8 cellular contexts compared by ENCODE assay signal in the genomic region with DNA sequence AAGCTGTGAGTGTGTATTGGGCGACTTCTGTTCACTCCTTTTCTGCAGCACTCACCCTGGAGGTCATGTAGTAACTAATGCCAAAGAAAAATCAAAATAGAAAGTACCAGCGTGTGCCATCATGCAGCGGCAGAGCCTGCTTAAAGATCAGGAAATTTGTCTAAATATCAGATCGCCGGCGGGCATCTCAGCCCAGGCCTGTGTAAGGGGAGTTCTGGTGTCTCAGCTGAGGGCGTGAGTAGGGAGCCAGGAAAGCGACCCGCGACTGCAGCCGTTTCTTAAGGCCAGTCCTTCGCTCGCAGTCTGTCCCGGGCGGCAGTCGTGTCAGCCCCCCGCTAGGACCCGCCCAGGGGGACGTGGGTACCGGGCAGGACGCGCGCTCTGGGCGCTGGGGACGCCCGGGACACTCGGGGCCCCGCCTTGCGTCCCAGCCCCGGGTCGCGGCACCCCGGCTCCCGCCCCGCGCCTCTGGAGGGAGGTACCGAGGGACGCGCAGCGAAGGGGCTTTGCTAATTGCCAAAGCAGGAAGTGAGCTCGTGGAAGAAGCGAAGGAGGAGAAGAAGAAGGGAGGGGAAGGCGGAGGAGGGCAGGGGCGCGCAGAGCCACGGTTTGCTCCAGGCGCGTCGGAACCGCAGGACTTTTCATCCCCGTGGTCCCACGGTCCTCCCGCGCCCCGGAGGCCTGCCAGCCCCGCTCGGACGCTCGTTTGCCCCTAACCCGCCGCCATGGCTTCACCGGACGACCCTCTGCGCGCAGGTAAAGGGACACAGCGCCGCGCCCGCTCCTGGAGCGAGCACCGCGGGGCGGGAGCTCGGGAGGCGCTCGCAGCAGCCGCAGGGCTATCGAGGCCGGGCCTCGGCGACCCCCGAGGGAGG. TPM values are rescaled to one million over a fixed set of nuclear protein-coding genes. Genes with fewer than 3 reads are reported as not detected.
DNase-seq lines count a peak whose midpoint lies in the region; ATAC-seq and TF ChIP-seq lines count a peak whose summit lies in the region.

No MANE protein-coding gene starts in this region.

- H3K27ac Mint-ChIP-seq in natural killer cell treated with Interleukin-12 subunit alpha and Interleukin-12 subunit beta and Interleukin-15 and Interleukin-18, amount 100 ng/mL, for 72 hours, result peak overlapping the region; percentile 79 to 80

- WGBS in esophagus, 2 donors, result 1% methylated on average over 74 to 82 of the region's 82 CpGs

- H3K9me3 Mint-ChIP-seq in natural killer cell treated with Interleukin-12 subunit alpha and Interleukin-12 subunit beta and Interleukin-15 and Interleukin-18, amount 100 ng/mL, for 72 hours, result no peaks in the 10 kb centered on the region

- TF ChIP-seq CTCF in NB4 (IDR thresholded peaks at IDR 0.05; ENCODE audit: low read depth, low read length) (no peak), upper lobe of right lung (IDR thresholded peaks at IDR 0.05) (no peak)

- H3K4me1 ChIP-seq in esophagus (ENCODE audit: control insufficient read depth in 2 of 2, insufficient read depth in 2 of 2, low read length in 1 of 2) (peaks cover 3 to 4% of the 10 kb centered on the region in 2 donors), upper lobe of right lung (peaks cover 9% of the 10 kb centered on the region)

- peak overlapping the region; percentile 40 for H3K4me3 ChIP-seq in NB4 (ENCODE audit: low read depth, low read length)
- H3K4me3 ChIP-seq in esophagus (ENCODE audit: low read depth in 1 of 2, low read length in 2 of 2), result peak overlapping the region; percentile 66 to 82
- H3K4me3 ChIP-seq in upper lobe of right lung, result peak overlapping the region; percentile 53

- H3K27me3 ChIP-seq in esophagus (ENCODE audit: control insufficient read depth in 1 of 2, insufficient read depth in 2 of 2, low read length in 2 of 2) (no peaks in the 10 kb centered on the region), upper lobe of right lung (peaks cover 32% of the 10 kb centered on the region)

- intact Hi-C loops in upper lobe of right lung (cut with DNase I), result no loop called here

- H3K36me3 ChIP-seq in esophagus (ENCODE audit: control insufficient read depth in 2 of 2, insufficient read depth in 2 of 2, low read length in 1 of 2) (no peaks in the 10 kb centered on the region), upper lobe of right lung (no peaks in the 10 kb centered on the region)

- TF ChIP-seq POLR2A in NB4 (IDR thresholded peaks at IDR 0.05; ENCODE audit: extremely low read depth, insufficient read length), result no peak

- peaks cover 16 to 27% of the 10 kb centered on the region in 2 donors for H3K4me1 Mint-ChIP-seq in natural killer cell treated with Interleukin-12 subunit alpha and Interleukin-12 subunit beta and Interleukin-15 and Interleukin-18, amount 100 ng/mL, for 72 hours (ENCODE audit: low read depth in 2 of 2)

- peaks cover 0 to 10% of the 10 kb centered on the region in 2 donors for H3K27me3 Mint-ChIP-seq in natural killer cell treated with Interleukin-12 subunit alpha and Interleukin-12 subunit beta and Interleukin-15 and Interleukin-18, amount 100 ng/mL, for 72 hours

- H3K9me3 ChIP-seq in esophagus (ENCODE audit: control insufficient read depth in 2 of 2, insufficient read depth in 1 of 2, low read depth in 1 of 2, low read length in 1 of 2) (no peaks in the 10 kb centered on the region), upper lobe of right lung (no peaks in the 10 kb centered on the region)

- peak overlapping the region; percentile 93 for H3K4me3 Mint-ChIP-seq in natural killer cell treated with Interleukin-12 subunit alpha and Interleukin-12 subunit beta and Interleukin-15 and Interleukin-18, amount 100 ng/mL, for 72 hours

- peak overlapping the region; percentile 61 to 79 for H3K27ac ChIP-seq in esophagus (ENCODE audit: low read depth in 2 of 2, low read length in 1 of 2)
- H3K27ac ChIP-seq in upper lobe of right lung, result no peak overlapping the region

- DNase-seq in GM03348 (ENCODE audit: low spot score) (peak; percentile 45), NB4 (ENCODE audit: low read depth) (peak; percentile 55), upper lobe of right lung (no peak), NCI-H187 (lab: John Stamatoyannopoulos, UW) (no peak)
- peak in 2 of 3 experiments; percentile 28 to 38 for DNase-seq in activated CD8-positive, alpha-beta memory T cell treated with anti-CD3 and anti-CD28 coated beads for 48 hours (ENCODE audit: low read depth in 2 of 3, low spot score in 2 of 3)
- no peak for DNase-seq in natural killer cell treated with Interleukin-12 subunit alpha and Interleukin-12 subunit beta and Interleukin-15 and Interleukin-18, amount 100 ng/mL, for 72 hours (ENCODE audit: low spot score)

- ATAC-seq in GM21723 (IDR thresholded peaks at IDR 0.05; ENCODE audit: unreplicated experiment) (peak; percentile 74), upper lobe of right lung (peak; percentile 69)
- peak; percentile 90 to 92 for ATAC-seq in natural killer cell treated with Interleukin-12 subunit alpha and Interleukin-12 subunit beta and Interleukin-15 and Interleukin-18, amount 100 ng/mL, for 72 hours

- no peaks in the 10 kb centered on the region for H3K36me3 Mint-ChIP-seq in natural killer cell treated with Interleukin-12 subunit alpha and Interleukin-12 subunit beta and Interleukin-15 and Interleukin-18, amount 100 ng/mL, for 72 hours

RNA-seq across cellular contexts. Expression of a gene that starts 1.1 kb away (rescaled TPM):
- 1 to 10 TPM; 2.0 TPM for polyA plus RNA-seq in esophagus
- 1 to 10 TPM; 1.9 to 7.2 TPM for total RNA-seq in natural killer cell treated with Interleukin-12 subunit alpha and Interleukin-12 subunit beta and Interleukin-15 and Interleukin-18, amount 100 ng/mL, for 72 hours
- total RNA-seq in upper lobe of right lung, result 0.78 TPM

Comparison
In these comparisons a context has a peak if more than half of its experiments do, and no peak if none do; other contexts are left out.
1. DNase-seq: peak in GM03348 (single experiment), NB4 (single experiment) and activated CD8-positive, alpha-beta memory T cell treated with anti-CD3 and anti-CD28 coated beads for 48 hours (2 of 3); none in natural killer cell treated with Interleukin-12 subunit alpha and Interleukin-12 subunit beta and Interleukin-15 and Interleukin-18, amount 100 ng/mL, for 72 hours (single experiment), upper lobe of right lung (single experiment) and NCI-H187 (0 of 2).
2. Peak in every context shown above with its lines, with median percentiles within 50 percentile points of each other: ATAC-seq and H3K4me3 ChIP-seq.